ENCODE assay signal across 9 cellular contexts in the genomic region with DNA sequence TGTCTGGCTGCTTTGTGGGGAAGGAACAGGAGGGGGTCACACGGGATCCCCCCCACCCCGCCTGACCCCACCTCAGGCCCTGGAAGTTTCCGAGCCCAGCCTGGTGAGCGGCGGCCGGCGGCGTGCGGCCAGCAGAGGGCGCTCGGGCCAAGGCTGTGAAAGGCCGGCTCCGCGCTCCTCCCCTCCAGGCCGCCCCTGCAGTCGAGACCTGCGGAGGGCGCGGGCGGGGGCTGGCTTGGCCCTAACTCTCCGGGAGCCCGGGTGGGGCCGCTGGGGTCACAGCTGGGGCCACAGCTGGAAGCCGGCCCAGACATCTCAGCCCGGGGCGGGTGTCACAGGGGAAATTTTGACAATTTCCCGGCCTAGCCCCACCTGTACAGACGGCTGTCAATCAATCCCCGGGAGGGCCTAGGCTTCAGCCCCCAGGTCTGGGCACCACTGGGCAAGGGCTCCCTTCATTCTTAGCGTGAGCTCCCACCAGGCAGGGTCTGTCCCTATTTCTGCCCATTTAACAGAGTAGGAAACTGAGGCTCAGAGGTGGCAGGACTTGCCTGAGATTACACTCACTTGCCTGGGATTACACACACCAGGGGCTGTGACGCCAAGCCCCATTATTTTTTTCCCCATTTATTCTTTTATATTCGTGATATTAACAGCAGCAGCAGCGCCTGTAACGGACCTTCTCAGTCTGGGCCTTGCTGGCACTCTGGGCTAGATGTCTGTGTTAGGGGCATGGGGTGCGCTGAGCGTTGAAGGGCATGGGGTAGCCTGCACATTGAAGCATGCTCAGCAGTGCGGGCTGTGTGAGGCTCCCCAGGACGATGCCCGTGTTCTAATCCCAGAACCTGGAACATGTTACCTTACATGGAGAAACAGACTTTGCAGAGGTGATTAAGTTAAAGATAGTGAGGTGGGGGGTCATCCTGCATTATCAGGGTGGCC. TPM values are rescaled to one million over a fixed set of nuclear protein-coding genes. Genes with fewer than 3 reads are reported as not detected.
A peak's percentile ranks its signal among the peaks of the same experiment; 100 is the strongest.
DNase-seq lines count a peak whose midpoint lies in the region; ATAC-seq and TF ChIP-seq lines count a peak whose summit lies in the region.
"Had no signal": no experiment of that assay in that cellular context is flagged by ENCODE, and none has a peak within 500 bp of the region (broad histone marks: within the 10 kb centered on the region; RNA-seq: fewer than 3 reads in every experiment).

No MANE protein-coding gene starts in this region.

- H3K4me3 Mint-ChIP-seq in CD8-positive, alpha-beta T cell = no peak overlapping the region
- no peak overlapping the region for H3K4me3 Mint-ChIP-seq in GM23338

- H4K20me1 ChIP-seq in GM23338 (replicated peaks; ENCODE audit: insufficient read depth) = no peaks in the 10 kb centered on the region

- peaks cover 3% of the 10 kb centered on the region for H3K27me3 ChIP-seq in CD8-positive, alpha-beta T cell (ENCODE audit: insufficient read depth, low read length)
- H3K27me3 ChIP-seq in GM23338 (ENCODE audit: insufficient read depth) (no peaks in the 10 kb centered on the region), lung (ENCODE audit: control insufficient read depth, insufficient read depth) (no peaks in the 10 kb centered on the region)

- TF ChIP-seq CTCF in CD8-positive, alpha-beta T cell (IDR thresholded peaks at IDR 0.05) = peak; percentile 81
- TF ChIP-seq CTCF in GM23338 (conservative IDR thresholded peaks at IDR 0.05; ENCODE audit: low read depth in 2 of 2) = peak; percentile 72 to 90
- TF ChIP-seq CTCF in lung (IDR thresholded peaks at IDR 0.05; ENCODE audit: control extremely low read depth, extremely low read depth) = peak; percentile 91

- H3F3A ChIP-seq in GM23338 (replicated peaks; ENCODE audit: low read depth) = 0 out of 2 replicates have a peak, but pooled peaks cover 3% of the 10 kb centered on the region

- CTCF ChIA-PET in CD8-positive, alpha-beta T cell (lab: Charles Lee) = interaction anchor here (0.8 to 8.3 kb wide), 42 partner anchors 9 to 1047 kb away, joined by 3 to 89 read pairs (median 4); partner anchors contain the start of gene ZBP1

- peak overlapping the region; percentile 29 for H3K4me3 ChIP-seq in CD8-positive, alpha-beta T cell (ENCODE audit: low read depth, low read length)
- H3K4me3 ChIP-seq in GM23338 = peak overlapping the region; percentile 50
- no peak overlapping the region for H3K4me3 ChIP-seq in lung
- H3K4me3 ChIP-seq: SK-N-MC had no signal

- intact Hi-C loops in CD8-positive, alpha-beta T cell (cut with DNase I, micrococcal nuclease) = loop anchor here (1.0 to 10.0 kb wide), 10 partner anchors 22 to 612 kb away; no protein-coding TSS in a partner anchor

- DNase-seq in CD8-positive, alpha-beta T cell = peak; percentile 53 to 89 (median 73)
- DNase-seq in GM23338 (ENCODE audit: low spot score) (peak; percentile 81), NCI-H2227 treated with DMSO at 0.1 percent for 48 hours (lab: John Stamatoyannopoulos, UW) (peak; percentile 10), dermis blood vessel endothelial cell (peak; percentile 73), lung (ENCODE audit: low spot score) (peak; percentile 53)
- DNase-seq in activated CD4-positive, alpha-beta T cell treated with anti-CD3 and anti-CD28 coated beads, Interleukin-2, amount 50 U/mL, for 24 hours (ENCODE audit: low read depth in 1 of 2, low spot score in 1 of 2) = peak; percentile 49 to 58
- peak; percentile 37 to 48 for DNase-seq in stimulated activated CD8-positive, alpha-beta memory T cell treated with anti-CD3 and anti-CD28 coated beads, Interleukin-15, amount 100 ng/mL, for 4 hours (ENCODE audit: low read depth in 2 of 2)

- no peak overlapping the region for H3K27ac Mint-ChIP-seq in CD8-positive, alpha-beta T cell
- H3K27ac Mint-ChIP-seq in GM23338 = no peak overlapping the region

- H3K36me3 Mint-ChIP-seq in CD8-positive, alpha-beta T cell = no peaks in the 10 kb centered on the region
- no peaks in the 10 kb centered on the region for H3K36me3 Mint-ChIP-seq in GM23338 (ENCODE audit: low read depth)

- peak; percentile 94 for ATAC-seq in CD8-positive, alpha-beta T cell
- ATAC-seq in GM23338 = peak; percentile 84
- peak; percentile 86 for ATAC-seq in lung (ENCODE audit: insufficient read depth, low FRiP score)
- no peak for ATAC-seq in GM21528 (IDR thresholded peaks at IDR 0.05; ENCODE audit: low FRiP score, unreplicated experiment)

- H3K27ac ChIP-seq in CD8-positive, alpha-beta T cell (ENCODE audit: low read depth, low read length) = no peak overlapping the region
- H3K27ac ChIP-seq in GM23338 (ENCODE audit: low read depth) (no peak overlapping the region), lung (ENCODE audit: low read depth in 1 of 2, low read length in 1 of 2) (no peak overlapping the region)
- H3K27ac ChIP-seq: SK-N-MC had no signal

- H3K9me3 Mint-ChIP-seq in CD8-positive, alpha-beta T cell = no peaks in the 10 kb centered on the region
- peaks cover 3% of the 10 kb centered on the region; the same call in 1 of the 3 replicates for H3K9me3 Mint-ChIP-seq in GM23338

- peaks cover 2% of the 10 kb centered on the region for H3K27me3 Mint-ChIP-seq in CD8-positive, alpha-beta T cell (ENCODE audit: low read depth)
- H3K27me3 Mint-ChIP-seq in GM23338 (ENCODE audit: insufficient read depth, low read depth, poor library complexity) = peaks cover 21% of the 10 kb centered on the region

- no peaks in the 10 kb centered on the region for H3K9me2 ChIP-seq in GM23338 (ENCODE audit: insufficient read depth)

- 22 to 26% methylated on average over 34 to 39 of the region's 39 CpGs for WGBS in lung, 2 donors

- H3K79me2 ChIP-seq in GM23338 (replicated peaks; ENCODE audit: insufficient read depth) = no peaks in the 10 kb centered on the region

- no peaks in the 10 kb centered on the region for H3K36me3 ChIP-seq in CD8-positive, alpha-beta T cell (ENCODE audit: insufficient read depth, low read length)
- H3K36me3 ChIP-seq in GM23338 (ENCODE audit: insufficient read depth) (no peaks in the 10 kb centered on the region), lung (ENCODE audit: control insufficient read depth in 2 of 2, insufficient read depth in 2 of 2, low read length in 2 of 2) (no peaks in the 10 kb centered on the region)

- peaks cover 8% of the 10 kb centered on the region for H3K4me1 ChIP-seq in CD8-positive, alpha-beta T cell (ENCODE audit: insufficient read depth, low read length)
- H3K4me1 ChIP-seq in GM23338 (ENCODE audit: insufficient read depth) (no peaks in the 10 kb centered on the region; the same call in 1 of the 2 replicates), lung (ENCODE audit: control insufficient read depth in 2 of 2, insufficient read depth in 2 of 2, low read length in 2 of 2) (peaks cover 0 to 3% of the 10 kb centered on the region in 2 donors)

- H3K4me1 Mint-ChIP-seq in CD8-positive, alpha-beta T cell (ENCODE audit: low read depth) = peaks cover 6% of the 10 kb centered on the region
- H3K4me1 Mint-ChIP-seq in GM23338 = peaks cover 10% of the 10 kb centered on the region

- POLR2A ChIA-PET in CD8-positive, alpha-beta T cell (lab: Charles Lee) = interaction anchor here (0.6 to 1.1 kb wide), 3 partner anchors 21 to 58 kb away, joined by 3 to 4 read pairs (median 3); no protein-coding TSS in a partner anchor

- no peaks in the 10 kb centered on the region for H3K9me3 ChIP-seq in CD8-positive, alpha-beta T cell (ENCODE audit: low read length)
- H3K9me3 ChIP-seq in lung (ENCODE audit: control insufficient read depth in 2 of 2, insufficient read depth in 1 of 2, low read length in 1 of 2) = no peaks in the 10 kb centered on the region

- peak overlapping the region; percentile 78 for H3K4me2 ChIP-seq in GM23338

- H2AFZ ChIP-seq in GM23338 = peak overlapping the region; percentile 95

TF ChIP-seq in GM23338, 12 proteins besides CTCF, POLR2A, EP300 and RAD21 (continues in another document):
- TF ChIP-seq, protein P1, sequence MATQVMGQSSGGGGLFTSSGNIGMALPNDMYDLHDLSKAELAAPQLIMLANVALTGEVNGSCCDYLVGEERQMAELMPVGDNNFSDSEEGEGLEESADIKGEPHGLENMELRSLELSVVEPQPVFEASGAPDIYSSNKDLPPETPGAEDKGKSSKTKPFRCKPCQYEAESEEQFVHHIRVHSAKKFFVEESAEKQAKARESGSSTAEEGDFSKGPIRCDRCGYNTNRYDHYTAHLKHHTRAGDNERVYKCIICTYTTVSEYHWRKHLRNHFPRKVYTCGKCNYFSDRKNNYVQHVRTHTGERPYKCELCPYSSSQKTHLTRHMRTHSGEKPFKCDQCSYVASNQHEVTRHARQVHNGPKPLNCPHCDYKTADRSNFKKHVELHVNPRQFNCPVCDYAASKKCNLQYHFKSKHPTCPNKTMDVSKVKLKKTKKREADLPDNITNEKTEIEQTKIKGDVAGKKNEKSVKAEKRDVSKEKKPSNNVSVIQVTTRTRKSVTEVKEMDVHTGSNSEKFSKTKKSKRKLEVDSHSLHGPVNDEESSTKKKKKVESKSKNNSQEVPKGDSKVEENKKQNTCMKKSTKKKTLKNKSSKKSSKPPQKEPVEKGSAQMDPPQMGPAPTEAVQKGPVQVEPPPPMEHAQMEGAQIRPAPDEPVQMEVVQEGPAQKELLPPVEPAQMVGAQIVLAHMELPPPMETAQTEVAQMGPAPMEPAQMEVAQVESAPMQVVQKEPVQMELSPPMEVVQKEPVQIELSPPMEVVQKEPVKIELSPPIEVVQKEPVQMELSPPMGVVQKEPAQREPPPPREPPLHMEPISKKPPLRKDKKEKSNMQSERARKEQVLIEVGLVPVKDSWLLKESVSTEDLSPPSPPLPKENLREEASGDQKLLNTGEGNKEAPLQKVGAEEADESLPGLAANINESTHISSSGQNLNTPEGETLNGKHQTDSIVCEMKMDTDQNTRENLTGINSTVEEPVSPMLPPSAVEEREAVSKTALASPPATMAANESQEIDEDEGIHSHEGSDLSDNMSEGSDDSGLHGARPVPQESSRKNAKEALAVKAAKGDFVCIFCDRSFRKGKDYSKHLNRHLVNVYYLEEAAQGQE (IDR thresholded peaks at IDR 0.05; ENCODE audit: unreplicated experiment) = no peak
- no peak for TF ChIP-seq STAT1 (IDR thresholded peaks at IDR 0.05; ENCODE audit: unreplicated experiment)
- TF ChIP-seq POLR2AphosphoS5 (IDR thresholded peaks at IDR 0.05; ENCODE audit: low read depth) = no peak
- TF ChIP-seq EZH2 (IDR thresholded peaks at IDR 0.05; ENCODE audit: low read depth, unreplicated experiment) = no peak

RNA-seq across cellular contexts. Expression of gene ZBP1, which starts 23.0 kb away (rescaled TPM):
- total RNA-seq in CD8-positive, alpha-beta T cell = 10 to 100 TPM; 21.1 to 28.3 TPM
- not detected in 2 replicates for total RNA-seq in GM23338 (2014; rRNA removed; shearing (Covaris generic))
- polyA plus RNA-seq in GM23338 (2016; fragmentation: Nextera tagmentation; extraction: Ambion mirVana) (not detected in 2 replicates), lung (1 to 10 TPM; 1.9 to 5.3 TPM)
- total RNA-seq in dermis blood vessel endothelial cell (not detected in 2 replicates), lung (1 to 10 TPM; 1.3 to 3.0 TPM)

RNA-seq across cellular contexts. Expression of gene PCK1, which starts 36.4 kb away (rescaled TPM):
- total RNA-seq in CD8-positive, alpha-beta T cell = not detected
- not detected in 2 replicates for total RNA-seq in GM23338 (2014; rRNA removed; shearing (Covaris generic))
- not detected in 2 replicates for polyA plus RNA-seq in GM23338 (2016; fragmentation: Nextera tagmentation; extraction: Ambion mirVana)
- total RNA-seq in dermis blood vessel endothelial cell = not detected in 2 replicates
- total RNA-seq in lung = 1 to 10 TPM in 1 of 2 donors, under 1 TPM in 1; 0.89 to 1.7 TPM
- polyA plus RNA-seq in lung = under 1 TPM; 0.05 to 0.22 TPM

Comparison
In these comparisons a context has a peak if more than half of its experiments do, and no peak if none do; other contexts are left out.
1. DNase-seq: peak in every context shown above with its lines; median percentile 81 in GM23338; 73 in CD8-positive, alpha-beta T cell; 73 in dermis blood vessel endothelial cell; 54 in activated CD4-positive, alpha-beta T cell treated with anti-CD3 and anti-CD28 coated beads, Interleukin-2, amount 50 U/mL, for 24 hours; 53 in lung; 42 in stimulated activated CD8-positive, alpha-beta memory T cell treated with anti-CD3 and anti-CD28 coated beads, Interleukin-15, amount 100 ng/mL, for 4 hours; 10 in NCI-H2227 treated with DMSO at 0.1 percent for 48 hours.
2. RNA of gene ZBP1, which starts 23.0 kb away (total RNA-seq): 21.1 to 28.3 TPM in CD8-positive, alpha-beta T cell; 1.3 to 3.0 TPM in lung, not detected in GM23338 and not detected in dermis blood vessel endothelial cell; every median in the first group is over 4 times any median in the second.
3. Peak in every context shown above with its lines, with median percentiles within 50 percentile points of each other: CTCF ChIP-seq.